Comparison of ENCODE assay signal across 10 cellular contexts in the genomic region with DNA sequence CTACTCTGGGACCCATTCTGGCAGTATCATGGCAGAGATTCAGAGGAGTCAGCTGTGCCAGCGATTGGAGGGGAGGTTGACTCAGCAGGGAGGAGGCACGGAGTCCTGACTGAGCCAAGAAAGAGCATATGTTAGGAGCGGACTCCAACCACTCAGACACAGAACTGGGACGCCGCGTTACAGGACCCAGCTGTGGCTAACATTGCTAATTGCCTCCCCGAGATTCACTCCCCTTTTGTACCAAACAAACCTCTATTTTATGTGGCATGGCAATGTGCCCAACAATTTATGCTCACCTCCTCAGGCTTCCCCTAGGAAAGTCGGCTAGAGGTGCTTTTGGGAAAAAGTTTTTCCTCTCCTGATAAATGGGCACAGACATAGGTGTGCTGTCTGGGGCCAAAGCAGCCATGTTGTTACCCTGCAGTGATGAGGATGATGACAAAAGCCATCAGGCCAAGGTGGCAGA. TPM values are rescaled to one million over a fixed set of nuclear protein-coding genes. Genes with fewer than 3 reads are reported as not detected.
DNase-seq lines count a peak whose midpoint lies in the region; ATAC-seq and TF ChIP-seq lines count a peak whose summit lies in the region.
"Had no signal": no experiment of that assay in that cellular context is flagged by ENCODE, and none has a peak within 500 bp of the region (broad histone marks: within the 10 kb centered on the region; RNA-seq: fewer than 3 reads in every experiment).

No MANE protein-coding gene starts in this region.

- no peak for TF ChIP-seq POLR2A in spleen (IDR thresholded peaks at IDR 0.05)

- DNase-seq in NCI-H2107 treated with DMSO at 0.1 percent for 48 hours (lab: John Stamatoyannopoulos, UW; ENCODE audit: unreplicated experiment) (peak; percentile 73), NCI-H2107 (lab: John Stamatoyannopoulos, UW) (no peak), cardiac fibroblast (ENCODE audit: low read depth in 2 of 2) (peak; percentile 83 to 88), lung (ENCODE audit: low spot score) (peak; percentile 52), aorta (peak; percentile 84 to 89), spleen (no peak)
- DNase-seq in activated effector memory CD4-positive, alpha-beta T cell treated with anti-CD3 and anti-CD28 coated beads, Interleukin-2, amount 50 U/mL, for 16 hours = no peak
- DNase-seq: activated CD4-positive, alpha-beta T cell treated with anti-CD3 and anti-CD28 coated beads, Interleukin-2, amount 50 U/mL, for 1 hour had no signal

- no peak for TF ChIP-seq CTCF in cardiac fibroblast (IDR thresholded peaks at IDR 0.05; ENCODE audit: low read depth, low read length)
- no peak for TF ChIP-seq CTCF in lung (IDR thresholded peaks at IDR 0.05; ENCODE audit: control extremely low read depth, extremely low read depth)
- no peak for TF ChIP-seq CTCF in spleen (IDR thresholded peaks at IDR 0.05 in 8 of 11, conservative IDR thresholded peaks at IDR 0.05 in 3 of 11)

- peak; percentile 53 for ATAC-seq in lung (ENCODE audit: insufficient read depth, low FRiP score)
- ATAC-seq in aorta (ENCODE audit: low FRiP score) = peak; percentile 80
- no peak for ATAC-seq in HG02973 (IDR thresholded peaks at IDR 0.05; ENCODE audit: unreplicated experiment)

- H3K4me3 ChIP-seq in cardiac fibroblast (replicated peaks in 1 of 2; ENCODE audit: low read depth in 2 of 2, low read length in 2 of 2) (no peak overlapping the region), lung (no peak overlapping the region), aorta (ENCODE audit: low read length in 2 of 2) (no peak overlapping the region), spleen (no peak overlapping the region)

- H3K36me3 ChIP-seq in lung (ENCODE audit: control insufficient read depth in 2 of 2, insufficient read depth in 2 of 2, low read length in 2 of 2) (no peaks in the 10 kb centered on the region), aorta (ENCODE audit: control insufficient read depth in 1 of 2, insufficient read depth in 2 of 2, low read length in 1 of 2) (no peaks in the 10 kb centered on the region), spleen (no peaks in the 10 kb centered on the region)

- H3K9me3 ChIP-seq in lung (ENCODE audit: control insufficient read depth in 2 of 2, insufficient read depth in 1 of 2, low read length in 1 of 2) (no peaks in the 10 kb centered on the region), aorta (ENCODE audit: control insufficient read depth, low read length) (no peaks in the 10 kb centered on the region), spleen (no peaks in the 10 kb centered on the region)

- no peaks in the 10 kb centered on the region for H3K4me1 ChIP-seq in lung (ENCODE audit: control insufficient read depth in 2 of 2, insufficient read depth in 2 of 2, low read length in 2 of 2)
- H3K4me1 ChIP-seq in aorta (ENCODE audit: control insufficient read depth in 1 of 2, insufficient read depth in 2 of 2, low read length in 2 of 2) = no peaks in the 10 kb centered on the region
- H3K4me1 ChIP-seq in spleen = no peaks in the 10 kb centered on the region

- 62 to 80% methylated on average over 8 of the region's 8 CpGs for WGBS in lung, 2 donors
- 5 to 14% methylated on average over 8 of the region's 8 CpGs for WGBS in aorta, 2 donors
- WGBS in spleen, 5 donors = 69 to 94% (median 82%) methylated on average over 8 of the region's 8 CpGs

- H3K27ac ChIP-seq in lung (ENCODE audit: low read depth in 1 of 2, low read length in 1 of 2) (no peak overlapping the region), aorta (ENCODE audit: low read depth in 1 of 2, low read length in 2 of 2) (no peak overlapping the region), spleen (no peak overlapping the region)
- H3K27ac ChIP-seq: epithelial cell of prostate had no signal

- intact Hi-C loops in aorta (cut with DNase I) (no loop called here), spleen (cut with DNase I; ENCODE audit: low total_unique reads) (no loop called here)

- H3K27me3 ChIP-seq in lung (ENCODE audit: control insufficient read depth, insufficient read depth) (no peaks in the 10 kb centered on the region), aorta (ENCODE audit: control insufficient read depth in 1 of 2, insufficient read depth in 2 of 2, low read length in 1 of 2) (no peaks in the 10 kb centered on the region), spleen (replicated peaks in 1 of 7) (no peaks in the 10 kb centered on the region)

RNA-seq across cellular contexts. Expression of gene CLIP1, which starts 15.2 kb away (rescaled TPM):
- total RNA-seq in lung (10 to 100 TPM; 48.7 to 93.7 TPM), aorta (100 to 1,000 TPM; 125 to 182 TPM), spleen (10 to 100 TPM; 54.7 to 80.2 (median 60.4) TPM)
- polyA plus RNA-seq in lung (10 to 100 TPM; 26.6 to 43.0 TPM), aorta (10 to 100 TPM; 33.2 to 37.2 TPM), spleen (10 to 100 TPM in 1 of 3 donors, 1 to 10 TPM in 2; 7.8 to 13.1 (median 9.7) TPM)

Comparison
In these comparisons a context has a peak if more than half of its experiments do, and no peak if none do; other contexts are left out.
1. DNase-seq: peak in NCI-H2107 treated with DMSO at 0.1 percent for 48 hours (single experiment), cardiac fibroblast (2 of 2), lung (single experiment) and aorta (2 of 2); none in NCI-H2107 (single experiment), activated effector memory CD4-positive, alpha-beta T cell treated with anti-CD3 and anti-CD28 coated beads, Interleukin-2, amount 50 U/mL, for 16 hours (single experiment) and spleen (single experiment).